Comparison of ENCODE assay signal across 23 cellular contexts in genomic region chr2:238651306-238652052, GRCh38.
"Had no signal": no experiment of that assay in that cellular context is flagged by ENCODE, and none has a peak within 500 bp of the region (broad histone marks: within the 10 kb centered on the region; RNA-seq: fewer than 3 reads in every experiment).

No MANE protein-coding gene starts in this region.

- H3K4me1 ChIP-seq: pancreas, vagina had no signal

- H3K9me3 ChIP-seq: pancreas, suprapubic skin, transverse colon, vagina had no signal

- H3K4me3 Mint-ChIP-seq: dendritic cell treated with granulocyte-macrophage colony-stimulating factor and Interleukin-4, amounts not matched to agents 40 ng/mL and 50 ng/mL, for 4 days; immature natural killer cell; memory B cell; natural killer cell; stimulated activated naive CD8-positive, alpha-beta T cell treated with anti-CD3 and anti-CD28 coated beads, Interleukin-15, amount 100 ng/mL, for 72 hours had no signal

- H3K36me3 Mint-ChIP-seq: immature natural killer cell, memory B cell, natural killer cell had no signal

- H3K27me3 ChIP-seq: pancreas, suprapubic skin, transverse colon, vagina had no signal

- H3K4me3 ChIP-seq: lung, pancreas, smooth muscle cell, suprapubic skin, transverse colon, vagina had no signal

- H3K36me3 ChIP-seq: pancreas, suprapubic skin, transverse colon, vagina had no signal

- H3K4me1 Mint-ChIP-seq: immature natural killer cell, memory B cell, natural killer cell had no signal

- DNase-seq: effector memory CD4-positive, alpha-beta T cell; erythroblast; hypothalamus; immature natural killer cell; left ventricle myocardium superior; natural killer cell; occipital lobe; pancreas; retina; stimulated activated CD4-positive, alpha-beta T cell treated with anti-CD3 and anti-CD28 coated beads, Interleukin-12 subunit alpha, Interleukin-12 subunit beta, amount 100 ng/mL, for 4 hours; stimulated activated CD4-positive, alpha-beta T cell treated with anti-CD3 and anti-CD28 coated beads, Interleukin-1b, Interleukin-23, amount 100 ng/mL, for 48 hours; stimulated activated CD4-positive, alpha-beta T cell treated with anti-CD3 and anti-CD28 coated beads, Interleukin-4, amount 100 ng/mL, for 1 hour; stimulated activated CD8-positive, alpha-beta memory T cell treated with anti-CD3 and anti-CD28 coated beads, Interleukin-4, amount 100 ng/mL, for 48 hours; stimulated activated naive CD4-positive, alpha-beta T cell; stimulated activated naive CD8-positive, alpha-beta T cell treated with anti-CD3 and anti-CD28 coated beads, Interleukin-15, amount 100 ng/mL, for 72 hours; transverse colon had no signal

- H3K27ac Mint-ChIP-seq: dendritic cell treated with granulocyte-macrophage colony-stimulating factor and Interleukin-4, amounts not matched to agents 40 ng/mL and 50 ng/mL, for 4 days; immature natural killer cell; memory B cell; natural killer cell had no signal

- ATAC-seq: left ventricle myocardium superior; natural killer cell; pancreas; sciatic nerve; stimulated activated naive CD8-positive, alpha-beta T cell treated with anti-CD3 and anti-CD28 coated beads, Interleukin-15, amount 100 ng/mL, for 72 hours had no signal

- H3K9me3 Mint-ChIP-seq: dendritic cell treated with granulocyte-macrophage colony-stimulating factor and Interleukin-4, amounts not matched to agents 40 ng/mL and 50 ng/mL, for 4 days; immature natural killer cell; memory B cell; natural killer cell; stimulated activated naive CD8-positive, alpha-beta T cell treated with anti-CD3 and anti-CD28 coated beads, Interleukin-15, amount 100 ng/mL, for 72 hours had no signal

- H3K27ac ChIP-seq: pancreas, suprapubic skin, transverse colon, vagina had no signal
